In the genomic region with DNA sequence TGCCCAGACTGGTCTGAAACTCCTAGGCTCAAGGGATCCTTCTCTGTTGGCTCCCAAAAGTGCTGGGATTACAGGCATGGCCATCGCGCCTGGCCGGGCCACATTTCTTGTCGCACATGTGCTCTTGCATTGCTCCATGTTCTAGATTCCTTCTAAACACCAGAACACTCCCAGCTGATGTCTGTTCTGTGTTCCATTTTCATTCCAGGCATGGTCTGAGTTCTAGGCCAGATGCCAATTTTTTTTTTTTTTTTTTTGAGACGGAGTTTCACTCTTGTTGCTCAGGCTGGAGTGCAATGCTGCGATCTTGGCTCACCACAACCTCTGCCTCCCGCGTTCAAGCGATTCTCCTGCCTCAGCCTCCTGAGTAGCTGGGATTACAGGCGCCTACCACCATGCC, we compare ENCODE assay signal across 11 cellular contexts. TPM values are rescaled to one million over a fixed set of nuclear protein-coding genes. Genes with fewer than 3 reads are reported as not detected.
A peak's percentile ranks its signal among the peaks of the same experiment; 100 is the strongest.
DNase-seq lines count a peak whose midpoint lies in the region; TF ChIP-seq lines count a peak whose summit lies in the region.
"Not testable (repeated sequence)": the region's sequence is repeated elsewhere in the genome, so short reads cannot be mapped to it uniquely, and the experiment has no call there.
"Had no signal": no experiment of that assay in that cellular context is flagged by ENCODE, and none has a peak within 500 bp of the region (broad histone marks: within the 10 kb centered on the region; RNA-seq: fewer than 3 reads in every experiment).

No MANE protein-coding gene starts in this region.

- not testable (repeated sequence) for H3K27ac Mint-ChIP-seq in neural crest cell (ENCODE audit: unreplicated experiment)

- H3K4me3 ChIP-seq in choroid plexus epithelial cell (ENCODE audit: low read depth, low read length): not testable (repeated sequence)

- peak overlapping the region; percentile 6 for H3K4me3 Mint-ChIP-seq in neural crest cell

- H3K4me1 Mint-ChIP-seq in neural crest cell: peaks cover 18% of the 10 kb centered on the region

- DNase-seq in EH (ENCODE audit: low read depth) (peak; percentile 36), MV-4-11 (lab: John Stamatoyannopoulos, UW) (peak; percentile 30), NCI-H446 treated with DMSO at 0.1 percent for 48 hours (lab: John Stamatoyannopoulos, UW) (peak; percentile 26), amniotic epithelial cell (ENCODE audit: low read depth) (peak; percentile 44), choroid plexus epithelial cell (ENCODE audit: low read depth) (peak; percentile 52), iris pigment epithelial cell (ENCODE audit: low read depth) (peak; percentile 29), superior temporal gyrus (ENCODE audit: extremely low spot score) (peak; percentile 40)
- DNase-seq in neural crest cell (ENCODE audit: low read depth, low spot score): not testable (repeated sequence)

- not testable (repeated sequence) for H3K36me3 Mint-ChIP-seq in neural crest cell (ENCODE audit: low read depth)

- not testable (repeated sequence) for TF ChIP-seq CTCF in choroid plexus epithelial cell (conservative IDR thresholded peaks at IDR 0.05; ENCODE audit: low read depth, low read length); neural crest cell (conservative IDR thresholded peaks at IDR 0.05)

- H3K9me3 Mint-ChIP-seq in neural crest cell: not testable (repeated sequence)

- peaks cover 35% of the 10 kb centered on the region for H3K27me3 Mint-ChIP-seq in neural crest cell (ENCODE audit: low read depth)

RNA-seq across cellular contexts. Expression of a gene that starts 2.5 kb away (rescaled TPM):
- total RNA-seq in neural crest cell: 21.7 and 22.7 TPM in 2 replicates

RNA-seq across cellular contexts. Expression of a gene that starts 2.9 kb away (rescaled TPM):
- total RNA-seq in neural crest cell: 1.0 and 1.3 TPM in 2 replicates

RNA-seq across cellular contexts. Expression of a gene that starts 7.7 kb away (rescaled TPM):
- total RNA-seq in neural crest cell: 5.4 and 7.5 TPM in 2 replicates

RNA-seq across cellular contexts. Expression of a gene that starts 33.4 kb away (rescaled TPM):
- total RNA-seq in neural crest cell: 0.84 and 1.6 TPM in 2 replicates
- total RNA-seq: CD8-positive, alpha-beta T cell; HFFc6; HT1080 had no signal

RNA-seq across cellular contexts. Expression of a gene that starts 35.8 kb away (rescaled TPM):
- total RNA-seq in neural crest cell: 8.1 and 9.6 TPM in 2 replicates
- total RNA-seq: CD8-positive, alpha-beta T cell had no signal
